Comparison of ENCODE assay signal across 8 cellular contexts in genomic region chr15:82263350-82263749, GRCh38. TPM values are rescaled to one million over a fixed set of nuclear protein-coding genes. Genes with fewer than 3 reads are reported as not detected.
DNase-seq lines count a peak whose midpoint lies in the region; ATAC-seq and TF ChIP-seq lines count a peak whose summit lies in the region.

No MANE protein-coding gene starts in this region.

- 8% methylated on average over 3 of the region's 3 CpGs for WGBS in GM23248 (ENCODE audit: low coverage in 1 of 2, low lambda C conversion rate in 2 of 2, missing lambda C conversion rate in 2 of 2), 2 experiments

- peaks cover 9% of the 10 kb centered on the region for H3K36me3 ChIP-seq in GM23248 (ENCODE audit: low read depth)
- H3K36me3 ChIP-seq in neuron (ENCODE audit: insufficient read depth, low read length) = peaks cover 11% of the 10 kb centered on the region

- intact Hi-C loops in dorsolateral prefrontal cortex (cut with DNase I) = loop anchor here in 1 of 2 donors (10.0 kb wide), 1 partner anchor 1279 kb away; the partner anchor contains the start of gene MESD

- H3K79me2 ChIP-seq in GM23248 (ENCODE audit: insufficient read depth) = peaks cover 29% of the 10 kb centered on the region

- no peak for TF ChIP-seq CTCF in dorsolateral prefrontal cortex (IDR thresholded peaks at IDR 0.05 in 54 of 56, conservative IDR thresholded peaks at IDR 0.05 in 2 of 56; ENCODE audit: low read depth in 1 of 56, partially characterized antibody in 56 of 56)

- peak overlapping the region; percentile 87 for H3K4me3 ChIP-seq in GM23248
- peak overlapping the region; percentile 68 to 98 (median 90) for H3K4me3 ChIP-seq in dorsolateral prefrontal cortex
- peak overlapping the region; percentile 78 for H3K4me3 ChIP-seq in neuron (ENCODE audit: low read length)

- H3K27me3 ChIP-seq in GM23248 (replicated peaks; ENCODE audit: insufficient read depth) (no peaks in the 10 kb centered on the region), dorsolateral prefrontal cortex (no peaks in the 10 kb centered on the region), neuron (ENCODE audit: insufficient read depth, low read length) (no peaks in the 10 kb centered on the region)

- H2AFZ ChIP-seq in GM23248 = peak overlapping the region; percentile 88
- peak overlapping the region; percentile 95 for H2AFZ ChIP-seq in neuron (ENCODE audit: low read depth, low read length)

- H4K20me1 ChIP-seq in GM23248 (ENCODE audit: insufficient read depth) = no peaks in the 10 kb centered on the region

- no peak for ATAC-seq in HG02610 (IDR thresholded peaks at IDR 0.05; ENCODE audit: unreplicated experiment)
- ATAC-seq in HG03159 (IDR thresholded peaks at IDR 0.05; ENCODE audit: unreplicated experiment) = no peak

- H3K9me2 ChIP-seq in GM23248 (ENCODE audit: insufficient read depth) = no peaks in the 10 kb centered on the region

- H3K27ac ChIP-seq in GM23248 (peak overlapping the region; percentile 82; the same call in 1 of the 2 replicates), dorsolateral prefrontal cortex (peak overlapping the region in 5 of 59 donors; percentile 21 to 84 (median 69))

- H3F3A ChIP-seq in GM23248 (ENCODE audit: insufficient read depth) = peaks cover 19% of the 10 kb centered on the region

- H3K9me3 ChIP-seq in GM23248 (ENCODE audit: low read depth) (no peaks in the 10 kb centered on the region), neuron (ENCODE audit: low read length) (no peaks in the 10 kb centered on the region)

- peak; percentile 7 for DNase-seq in GM23248
- peak; percentile 21 to 31 for DNase-seq in NCI-H526 (lab: John Stamatoyannopoulos, UW)
- peak in 1 of 10 donors; percentile 3 for DNase-seq in dorsolateral prefrontal cortex
- no peak for DNase-seq in activated CD8-positive, alpha-beta memory T cell treated with anti-CD3 and anti-CD28 coated beads, Interleukin-2, amount 50 U/mL, for 4 hours
- no peak for DNase-seq in KG1 (lab: John Stamatoyannopoulos, UW)

- in situ Hi-C loops in GM23248 (cut with MboI) = no loop called here

- H3K4me2 ChIP-seq in GM23248 (ENCODE audit: unreplicated experiment) = peak overlapping the region; percentile 85

- peak overlapping the region; percentile 78 for H3K9ac ChIP-seq in GM23248

- peaks cover 20% of the 10 kb centered on the region for H3K4me1 ChIP-seq in GM23248 (ENCODE audit: insufficient read depth)
- H3K4me1 ChIP-seq in neuron (ENCODE audit: insufficient read depth, low read length) = peaks cover 18% of the 10 kb centered on the region

RNA-seq across cellular contexts. Expression of gene SAXO2, which starts 0.7 kb away (rescaled TPM):
- not detected in 2 replicates for total RNA-seq in GM23248 (2014; rRNA removed; shearing (Covaris generic))
- 0.51 and 2.0 TPM in 2 replicates for polyA plus RNA-seq in GM23248 (2016; fragmentation: Nextera tagmentation; extraction: Ambion mirVana)
- 10 to 100 TPM in 58 of 120 experiments, 1 to 10 TPM in 62; 4.5 to 26.3 (median 9.9) TPM for total RNA-seq in dorsolateral prefrontal cortex

RNA-seq across cellular contexts. Expression of gene EFL1, which starts 0.8 kb away (rescaled TPM):
- total RNA-seq in GM23248 (2014; rRNA removed; shearing (Covaris generic)) = 28.4 and 53.7 TPM in 2 replicates
- 21.3 and 21.8 TPM in 2 replicates for polyA plus RNA-seq in GM23248 (2016; fragmentation: Nextera tagmentation; extraction: Ambion mirVana)
- total RNA-seq in dorsolateral prefrontal cortex = 10 to 100 TPM in 112 of 120 experiments, 1 to 10 TPM in 8; 8.0 to 23.4 (median 13.5) TPM

Comparison
In these comparisons a context has a peak if more than half of its experiments do, and no peak if none do; other contexts are left out.
1. DNase-seq: peak in GM23248 (single experiment) and NCI-H526 (2 of 2); none in activated CD8-positive, alpha-beta memory T cell treated with anti-CD3 and anti-CD28 coated beads, Interleukin-2, amount 50 U/mL, for 4 hours (single experiment) and KG1 (single experiment).
2. Peak in every context shown above with its lines, with median percentiles within 50 percentile points of each other: H3K4me3 ChIP-seq.